ENCODE assay signal across 21 cellular contexts in the genomic region with DNA sequence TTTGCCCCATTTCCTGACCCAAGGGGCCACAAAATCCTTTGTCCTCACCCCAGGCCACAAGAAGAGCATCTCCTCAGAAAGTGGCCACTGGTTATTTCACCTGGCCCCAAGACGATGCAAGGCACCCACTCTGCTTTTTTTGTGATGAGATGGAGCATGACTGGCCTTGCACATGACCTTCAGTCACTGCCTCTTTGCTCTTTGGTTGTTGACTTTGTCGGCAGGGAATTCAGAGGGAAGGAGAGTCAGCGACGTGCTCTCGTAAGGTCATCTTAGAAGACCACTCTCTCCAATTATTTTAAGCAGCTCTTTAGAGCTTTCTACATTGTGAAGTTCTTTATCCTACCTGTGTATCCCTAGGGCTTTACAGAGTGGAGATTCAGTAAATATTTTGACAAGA.
"Had no signal": no experiment of that assay in that cellular context is flagged by ENCODE, and none has a peak within 500 bp of the region (broad histone marks: within the 10 kb centered on the region; RNA-seq: fewer than 3 reads in every experiment).

No MANE protein-coding gene starts in this region.

- H3K4me1 ChIP-seq: adrenal gland, Peyer's patch had no signal

- DNase-seq: activated CD4-positive, alpha-beta T cell treated with anti-CD3 and anti-CD28 coated beads for 4 hours; activated CD8-positive, alpha-beta memory T cell treated with anti-CD3 and anti-CD28 coated beads, Interleukin-2, amount 50 U/mL, for 4 hours; activated CD8-positive, alpha-beta T cell treated with anti-CD3 and anti-CD28 coated beads for 36 hours; activated naive CD4-positive, alpha-beta T cell treated with anti-CD3 and anti-CD28 coated beads, Interleukin-2, amount 50 U/mL, for 16 hours; activated naive CD8-positive, alpha-beta T cell treated with anti-CD3 and anti-CD28 coated beads, Interleukin-2, amount 10 ng/mL, durations not matched to agents 7 days and 5 days; adrenal gland; anterior cingulate cortex; Kasumi-1; KBM-7; NCI-H1048; NCI-H1694; NCI-H2029; NCI-H2107; NCI-H2171 treated with DMSO at 0.1 percent for 48 hours; NCI-H226; NCI-H524 treated with DMSO at 0.1 percent for 48 hours; Peyer's patch; Right ventricle myocardium superior had no signal

- H3K4me3 Mint-ChIP-seq: activated CD8-positive, alpha-beta T cell treated with anti-CD3 and anti-CD28 coated beads for 36 hours; activated naive CD8-positive, alpha-beta T cell treated with anti-CD3 and anti-CD28 coated beads, Interleukin-2, amount 10 ng/mL, durations not matched to agents 7 days and 5 days; T-helper 1 cell treated with Interleukin-12 subunit alpha and Interleukin-12 subunit beta and Interleukin-4 antibody, amounts not matched to agents 30 μg/mL and 1 μg/mL, for 36 hours had no signal

- H3K9me3 Mint-ChIP-seq: T-helper 1 cell treated with Interleukin-12 subunit alpha and Interleukin-12 subunit beta and Interleukin-4 antibody, amounts not matched to agents 30 μg/mL and 1 μg/mL, for 36 hours had no signal

- H3K27ac Mint-ChIP-seq: activated CD8-positive, alpha-beta T cell treated with anti-CD3 and anti-CD28 coated beads for 36 hours; activated naive CD8-positive, alpha-beta T cell treated with anti-CD3 and anti-CD28 coated beads, Interleukin-2, amount 10 ng/mL, durations not matched to agents 7 days and 5 days; T-helper 1 cell treated with Interleukin-12 subunit alpha and Interleukin-12 subunit beta and Interleukin-4 antibody, amounts not matched to agents 30 μg/mL and 1 μg/mL, for 36 hours had no signal

- H3K9me3 ChIP-seq: adrenal gland, Peyer's patch had no signal

- H3K27me3 ChIP-seq: adrenal gland, Peyer's patch had no signal

- H3K4me1 Mint-ChIP-seq: activated naive CD8-positive, alpha-beta T cell treated with anti-CD3 and anti-CD28 coated beads, Interleukin-2, amount 10 ng/mL, durations not matched to agents 7 days and 5 days had no signal

- H3K36me3 Mint-ChIP-seq: activated naive CD8-positive, alpha-beta T cell treated with anti-CD3 and anti-CD28 coated beads, Interleukin-2, amount 10 ng/mL, durations not matched to agents 7 days and 5 days had no signal

- H3K27me3 Mint-ChIP-seq: activated CD8-positive, alpha-beta T cell treated with anti-CD3 and anti-CD28 coated beads for 36 hours had no signal

- H3K4me3 ChIP-seq: adrenal gland, Peyer's patch had no signal

- H3K36me3 ChIP-seq: adrenal gland, Peyer's patch had no signal

- H3K27ac ChIP-seq: adrenal gland, Peyer's patch, RWPE1 had no signal

- ATAC-seq: activated CD4-positive, CD25-positive, alpha-beta regulatory T cell treated with anti-CD3 and anti-CD28 coated beads, Interleukin-2, amount 50 U/mL, for 24 hours; activated CD8-positive, alpha-beta T cell treated with anti-CD3 and anti-CD28 coated beads for 36 hours had no signal
